ENCODE assay signal across 11 cellular contexts in the genomic region with DNA sequence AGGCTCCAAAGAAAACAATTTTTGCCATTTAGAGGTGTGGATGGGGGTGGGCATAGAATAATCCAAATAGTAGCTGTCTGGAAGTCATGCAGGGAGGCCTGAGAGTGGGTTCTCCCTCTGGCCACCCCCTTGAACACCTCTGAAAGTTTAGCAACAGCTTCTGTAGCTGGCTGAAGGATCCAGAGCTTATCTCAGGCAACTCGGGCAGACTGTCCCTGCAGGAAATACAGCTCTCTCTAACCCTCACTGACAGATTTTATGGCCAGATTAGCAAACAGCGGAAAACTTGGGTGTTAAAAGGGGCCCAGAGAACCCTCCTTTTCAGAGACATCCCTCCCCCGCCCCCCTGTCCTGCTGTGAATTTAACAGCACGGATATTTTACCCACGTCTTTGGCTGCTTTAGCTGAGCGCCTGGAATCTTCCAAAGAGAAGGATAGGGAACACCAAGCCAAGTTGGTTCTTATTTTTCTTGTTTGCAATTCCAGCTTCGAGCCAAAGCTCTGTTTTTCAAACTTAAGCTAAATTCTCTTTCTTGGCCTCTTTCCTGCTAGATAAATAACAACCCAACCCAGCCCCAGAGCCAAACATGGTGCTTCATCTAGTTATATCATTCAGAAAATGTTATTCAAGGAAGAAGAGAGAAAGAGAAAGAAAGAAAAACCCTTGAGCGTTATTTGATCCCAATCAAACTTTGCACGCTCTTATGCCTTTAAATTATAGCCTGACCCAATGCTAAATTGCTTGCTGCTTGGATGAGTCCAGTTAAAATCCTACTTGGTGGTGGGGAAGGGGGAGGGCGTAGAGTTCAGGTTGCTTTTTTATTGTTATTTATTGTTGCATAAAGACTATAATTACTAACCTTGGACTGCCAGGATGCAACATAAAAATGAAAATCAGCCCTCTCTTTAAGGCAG. TPM values are rescaled to one million over a fixed set of nuclear protein-coding genes. Genes with fewer than 3 reads are reported as not detected.
A peak's percentile ranks its signal among the peaks of the same experiment; 100 is the strongest.
DNase-seq lines count a peak whose midpoint lies in the region; ATAC-seq and TF ChIP-seq lines count a peak whose summit lies in the region.
"Had no signal": no experiment of that assay in that cellular context is flagged by ENCODE, and none has a peak within 500 bp of the region (broad histone marks: within the 10 kb centered on the region; RNA-seq: fewer than 3 reads in every experiment).

No MANE protein-coding gene starts in this region.

- no peak for TF ChIP-seq CTCF in lower lobe of right lung (IDR thresholded peaks at IDR 0.05)

- H3K4me3 ChIP-seq in lower lobe of right lung = peak overlapping the region; percentile 24

- peak overlapping the region; percentile 66 for H3K4me3 Mint-ChIP-seq in stimulated activated naive CD8-positive, alpha-beta T cell treated with anti-CD3 and anti-CD28 coated beads, Interleukin-15, Interleukin-2, amounts not matched to agents 100 ng/mL and 50 ng/mL, for 24 hours
- peak overlapping the region; percentile 59 for H3K4me3 Mint-ChIP-seq in activated naive CD8-positive, alpha-beta T cell treated with anti-CD3 and anti-CD28 coated beads, Interleukin-2, amount 50 U/mL, for 24 hours

- no peaks in the 10 kb centered on the region for H3K9me3 Mint-ChIP-seq in stimulated activated naive CD8-positive, alpha-beta T cell treated with anti-CD3 and anti-CD28 coated beads, Interleukin-15, Interleukin-2, amounts not matched to agents 100 ng/mL and 50 ng/mL, for 24 hours
- H3K9me3 Mint-ChIP-seq in activated naive CD8-positive, alpha-beta T cell treated with anti-CD3 and anti-CD28 coated beads, Interleukin-2, amount 50 U/mL, for 24 hours = no peaks in the 10 kb centered on the region

- H3K27ac Mint-ChIP-seq in stimulated activated naive CD8-positive, alpha-beta T cell treated with anti-CD3 and anti-CD28 coated beads, Interleukin-15, Interleukin-2, amounts not matched to agents 100 ng/mL and 50 ng/mL, for 24 hours = peak overlapping the region; percentile 74
- peak overlapping the region; percentile 53 for H3K27ac Mint-ChIP-seq in activated naive CD8-positive, alpha-beta T cell treated with anti-CD3 and anti-CD28 coated beads, Interleukin-2, amount 50 U/mL, for 24 hours

- intact Hi-C loops in lower lobe of right lung (cut with DNase I) = no loop called here

- H3K36me3 Mint-ChIP-seq in stimulated activated naive CD8-positive, alpha-beta T cell treated with anti-CD3 and anti-CD28 coated beads, Interleukin-15, Interleukin-2, amounts not matched to agents 100 ng/mL and 50 ng/mL, for 24 hours (ENCODE audit: low read depth) = peaks cover 3% of the 10 kb centered on the region
- H3K36me3 Mint-ChIP-seq in activated naive CD8-positive, alpha-beta T cell treated with anti-CD3 and anti-CD28 coated beads, Interleukin-2, amount 50 U/mL, for 24 hours (ENCODE audit: low read depth) = peaks cover 3% of the 10 kb centered on the region

- H3K27me3 ChIP-seq in lower lobe of right lung (ENCODE audit: low read depth) = peaks cover 68% of the 10 kb centered on the region

- H3K27me3 Mint-ChIP-seq in stimulated activated naive CD8-positive, alpha-beta T cell treated with anti-CD3 and anti-CD28 coated beads, Interleukin-15, Interleukin-2, amounts not matched to agents 100 ng/mL and 50 ng/mL, for 24 hours = peaks cover 11% of the 10 kb centered on the region
- H3K27me3 Mint-ChIP-seq in activated naive CD8-positive, alpha-beta T cell treated with anti-CD3 and anti-CD28 coated beads, Interleukin-2, amount 50 U/mL, for 24 hours = peaks cover 6% of the 10 kb centered on the region

- H3K4me1 ChIP-seq in lower lobe of right lung = peaks cover 24% of the 10 kb centered on the region

- DNase-seq in stimulated activated naive CD8-positive, alpha-beta T cell treated with anti-CD3 and anti-CD28 coated beads, Interleukin-15, Interleukin-2, amounts not matched to agents 100 U/mL and 50 U/mL, for 24 hours = no peak
- no peak for DNase-seq in activated naive CD8-positive, alpha-beta T cell treated with anti-CD3 and anti-CD28 coated beads, Interleukin-2, amount 50 U/mL, for 24 hours
- no peak for DNase-seq in lower lobe of right lung
- no peak for DNase-seq in dedifferentiated amniotic fluid mesenchymal stem cell (ENCODE audit: extremely low spot score)
- DNase-seq in RPMI8226 = no peak
- DNase-seq in stimulated activated CD4-positive, alpha-beta T cell treated with anti-CD3 and anti-CD28 coated beads, Interleukin-1b, Interleukin-23, amount 100 ng/mL, for 48 hours = no peak

- H3K27ac ChIP-seq in lower lobe of right lung = peak overlapping the region; percentile 76
- H3K27ac ChIP-seq: epithelial cell of prostate had no signal

- no peak for ATAC-seq in stimulated activated naive CD8-positive, alpha-beta T cell treated with anti-CD3 and anti-CD28 coated beads, Interleukin-15, Interleukin-2, amounts not matched to agents 100 U/mL and 50 U/mL, for 24 hours
- ATAC-seq in activated naive CD8-positive, alpha-beta T cell treated with anti-CD3 and anti-CD28 coated beads, Interleukin-2, amount 50 U/mL, for 24 hours = no peak
- ATAC-seq in lower lobe of right lung (peak in 1 of 2 donors; percentile 15), HG03095 (IDR thresholded peaks at IDR 0.05; ENCODE audit: unreplicated experiment) (no peak)

- no peaks in the 10 kb centered on the region for H3K36me3 ChIP-seq in lower lobe of right lung

- no peaks in the 10 kb centered on the region for H3K9me3 ChIP-seq in lower lobe of right lung

- peaks cover 47% of the 10 kb centered on the region for H3K4me1 Mint-ChIP-seq in stimulated activated naive CD8-positive, alpha-beta T cell treated with anti-CD3 and anti-CD28 coated beads, Interleukin-15, Interleukin-2, amounts not matched to agents 100 ng/mL and 50 ng/mL, for 24 hours (ENCODE audit: low read depth)
- peaks cover 44% of the 10 kb centered on the region for H3K4me1 Mint-ChIP-seq in activated naive CD8-positive, alpha-beta T cell treated with anti-CD3 and anti-CD28 coated beads, Interleukin-2, amount 50 U/mL, for 24 hours

RNA-seq across cellular contexts. Expression of a gene that starts 2.3 kb away (rescaled TPM):
- 5.6 TPM for total RNA-seq in lower lobe of right lung

RNA-seq across cellular contexts. Expression of a gene that starts 16.4 kb away (rescaled TPM):
- total RNA-seq in lower lobe of right lung = not detected
- total RNA-seq: LHCN-M2, urinary bladder had no signal

RNA-seq across cellular contexts. Expression of a gene that starts 31.0 kb away (rescaled TPM):
- total RNA-seq in lower lobe of right lung = 5.8 TPM

RNA-seq across cellular contexts. Expression of a gene that starts 42.9 kb away (rescaled TPM):
- total RNA-seq in lower lobe of right lung = 11.3 TPM

RNA-seq across cellular contexts. Expression of a gene that starts 46.4 kb away (rescaled TPM):
- 3.9 TPM for total RNA-seq in lower lobe of right lung
